In genomic region chr14:65434216-65434850, GRCh38 we compare ENCODE assay signal across 12 cellular contexts. TPM values are rescaled to one million over a fixed set of nuclear protein-coding genes. Genes with fewer than 3 reads are reported as not detected.
A peak's percentile ranks its signal among the peaks of the same experiment; 100 is the strongest.
DNase-seq lines count a peak whose midpoint lies in the region; ATAC-seq and TF ChIP-seq lines count a peak whose summit lies in the region.
"Had no signal": no experiment of that assay in that cellular context is flagged by ENCODE, and none has a peak within 500 bp of the region (broad histone marks: within the 10 kb centered on the region; RNA-seq: fewer than 3 reads in every experiment).

No MANE protein-coding gene starts in this region.

- DNase-seq in HAP-1 (ENCODE audit: low spot score in 2 of 2) (peak; percentile 26 to 31), PC-9 (peak in 1 of 2 experiments; percentile 32), endodermal cell (peak; percentile 49), dedifferentiated amniotic fluid mesenchymal stem cell (ENCODE audit: extremely low spot score) (no peak), GM03348 (ENCODE audit: low spot score) (no peak), anterior cingulate cortex (lab: John Stamatoyannopoulos, UW) (no peak)
- DNase-seq in stimulated activated effector memory CD8-positive, alpha-beta T cell treated with anti-CD3 and anti-CD28 coated beads, Interleukin-12 subunit alpha, Interleukin-12 subunit beta, amount 100 ng/mL, for 72 hours (ENCODE audit: low spot score in 2 of 2): no peak
- DNase-seq: Caco-2 had no signal

- H3K79me2 ChIP-seq in PC-9 (ENCODE audit: low read depth): peaks cover 98% of the 10 kb centered on the region

- TF ChIP-seq CTCF in PC-9 (conservative IDR thresholded peaks at IDR 0.05) (no peak), endodermal cell (conservative IDR thresholded peaks at IDR 0.05) (no peak)

- H3K9me3 ChIP-seq in HAP-1 (no peaks in the 10 kb centered on the region), PC-9 (ENCODE audit: insufficient read depth, low read depth) (peaks cover 3% of the 10 kb centered on the region; the same call in 1 of the 2 replicates), endodermal cell (ENCODE audit: control insufficient read depth, low read length) (peaks cover 17% of the 10 kb centered on the region)
- H3K9me3 ChIP-seq: suprapubic skin had no signal

- intact Hi-C loops in PC-9 (cut with micrococcal nuclease; ENCODE audit: unreplicated experiment): no loop called here

- no peak for ATAC-seq in stimulated activated effector memory CD8-positive, alpha-beta T cell treated with anti-CD3 and anti-CD28 coated beads, Interleukin-12 subunit alpha, Interleukin-12 subunit beta, amount 100 ng/mL, for 72 hours

- in situ Hi-C loops in HAP-1 (cut with MboI; ENCODE audit: low sequenced_read_pairs): no loop called here

- no peak overlapping the region for H3K4me3 Mint-ChIP-seq in endodermal cell
- no peak overlapping the region for H3K4me3 Mint-ChIP-seq in stimulated activated effector memory CD8-positive, alpha-beta T cell treated with anti-CD3 and anti-CD28 coated beads, Interleukin-12 subunit alpha, Interleukin-12 subunit beta, amount 100 ng/mL, for 72 hours
- H3K4me3 Mint-ChIP-seq: activated naive CD8-positive, alpha-beta T cell; neural crest cell had no signal

- H3K27ac ChIP-seq in PC-9: peak overlapping the region; percentile 2; the same call in 1 of the 2 replicates
- H3K27ac ChIP-seq in endodermal cell (ENCODE audit: low read depth, low read length): no peak overlapping the region
- H3K27ac ChIP-seq: coronary artery, suprapubic skin had no signal

- no peaks in the 10 kb centered on the region for H3K27me3 Mint-ChIP-seq in endodermal cell (ENCODE audit: insufficient read depth)
- H3K27me3 Mint-ChIP-seq: activated naive CD8-positive, alpha-beta T cell had no signal

- no peak overlapping the region for H3K9ac ChIP-seq in endodermal cell (ENCODE audit: extremely low read depth, low read length, poor library complexity, severe bottlenecking)

- peaks cover 15% of the 10 kb centered on the region for H3K9me3 Mint-ChIP-seq in endodermal cell
- no peaks in the 10 kb centered on the region for H3K9me3 Mint-ChIP-seq in stimulated activated effector memory CD8-positive, alpha-beta T cell treated with anti-CD3 and anti-CD28 coated beads, Interleukin-12 subunit alpha, Interleukin-12 subunit beta, amount 100 ng/mL, for 72 hours

- H3K27me3 ChIP-seq in HAP-1 (ENCODE audit: low read depth): no peaks in the 10 kb centered on the region
- H3K27me3 ChIP-seq in PC-9 (ENCODE audit: insufficient read depth, low read depth): no peaks in the 10 kb centered on the region
- no peaks in the 10 kb centered on the region for H3K27me3 ChIP-seq in endodermal cell (ENCODE audit: control insufficient read depth, insufficient read depth, low read length, poor library complexity, severe bottlenecking)
- H3K27me3 ChIP-seq: suprapubic skin had no signal

- no peaks in the 10 kb centered on the region for H3K36me3 ChIP-seq in HAP-1 (replicated peaks)
- H3K36me3 ChIP-seq in PC-9 (ENCODE audit: low read depth): peaks cover 15% of the 10 kb centered on the region
- H3K36me3 ChIP-seq in endodermal cell (ENCODE audit: control insufficient read depth, insufficient read depth, low read length): peaks cover 12% of the 10 kb centered on the region

- H2AFZ ChIP-seq in PC-9: no peak overlapping the region

- H3K27ac Mint-ChIP-seq in endodermal cell: no peak overlapping the region
- H3K27ac Mint-ChIP-seq in stimulated activated effector memory CD8-positive, alpha-beta T cell treated with anti-CD3 and anti-CD28 coated beads, Interleukin-12 subunit alpha, Interleukin-12 subunit beta, amount 100 ng/mL, for 72 hours: peak overlapping the region; percentile 85
- H3K27ac Mint-ChIP-seq: activated naive CD8-positive, alpha-beta T cell had no signal

- peaks cover 40% of the 10 kb centered on the region for H3K4me1 Mint-ChIP-seq in endodermal cell
- H3K4me1 Mint-ChIP-seq in stimulated activated effector memory CD8-positive, alpha-beta T cell treated with anti-CD3 and anti-CD28 coated beads, Interleukin-12 subunit alpha, Interleukin-12 subunit beta, amount 100 ng/mL, for 72 hours: peaks cover 52% of the 10 kb centered on the region

- CTCF ChIA-PET in PC-9 (lab: Charles Lee): no interaction called here

- peaks cover 9% of the 10 kb centered on the region for H3K36me3 Mint-ChIP-seq in endodermal cell (ENCODE audit: low read depth)
- H3K36me3 Mint-ChIP-seq in stimulated activated effector memory CD8-positive, alpha-beta T cell treated with anti-CD3 and anti-CD28 coated beads, Interleukin-12 subunit alpha, Interleukin-12 subunit beta, amount 100 ng/mL, for 72 hours: peaks cover 44% of the 10 kb centered on the region

- 37 to 60% methylated on average over 1 to 3 of the region's 3 CpGs for WGBS in endodermal cell (ENCODE audit: insufficient coverage in 1 of 2, insufficient read length in 1 of 2), 2 experiments

- POLR2A ChIA-PET in PC-9 (lab: Charles Lee; ENCODE audit: unreplicated experiment): interaction anchor here (0.6 kb wide), 1 partner anchor 82 kb away, joined by 3 read pairs; no protein-coding TSS in a partner anchor

- peaks cover 15% of the 10 kb centered on the region for H4K20me1 ChIP-seq in PC-9 (ENCODE audit: insufficient read depth)

- H3K9me2 ChIP-seq in PC-9 (ENCODE audit: insufficient read depth): no peaks in the 10 kb centered on the region

- H3K4me3 ChIP-seq in HAP-1 (no peak overlapping the region), PC-9 (no peak overlapping the region), endodermal cell (ENCODE audit: low read length) (peak overlapping the region; percentile 13)
- H3K4me3 ChIP-seq: coronary artery, suprapubic skin had no signal

- H3K4me1 ChIP-seq in HAP-1 (peaks cover 28% of the 10 kb centered on the region), PC-9 (replicated peaks; ENCODE audit: insufficient read depth) (peaks cover 20% of the 10 kb centered on the region), endodermal cell (ENCODE audit: control insufficient read depth, insufficient read depth, low read length) (peaks cover 9% of the 10 kb centered on the region)

- no peak overlapping the region for H3K4me2 ChIP-seq in PC-9

- peaks cover 40% of the 10 kb centered on the region for H3F3A ChIP-seq in PC-9 (ENCODE audit: insufficient read depth, low read depth)

- BruUV-seq in PC-9 (replicated peaks; lab: Mats Ljungman, UMichigan): no TSS peak

RNA-seq across cellular contexts. Expression of gene FUT8, which starts 21.8 kb away (rescaled TPM):
- total RNA-seq in PC-9 (2021) (134 and 135 TPM in 2 replicates), endodermal cell (10 to 100 TPM; 63.9 to 76.9 TPM)
- polyA plus RNA-seq in endodermal cell (2013, experiment 1 of 2): 58.0 TPM
- polyA plus RNA-seq in endodermal cell (2013, experiment 2 of 2): 53.0 TPM

Comparison
In these comparisons a context has a peak if more than half of its experiments do, and no peak if none do; other contexts are left out.
1. DNase-seq: peak in HAP-1 (2 of 2) and endodermal cell (single experiment); none in stimulated activated effector memory CD8-positive, alpha-beta T cell treated with anti-CD3 and anti-CD28 coated beads, Interleukin-12 subunit alpha, Interleukin-12 subunit beta, amount 100 ng/mL, for 72 hours (0 of 2), dedifferentiated amniotic fluid mesenchymal stem cell (single experiment), GM03348 (single experiment) and anterior cingulate cortex (0 of 58).